1 cellular context compared by ENCODE assay signal in the genomic region with DNA sequence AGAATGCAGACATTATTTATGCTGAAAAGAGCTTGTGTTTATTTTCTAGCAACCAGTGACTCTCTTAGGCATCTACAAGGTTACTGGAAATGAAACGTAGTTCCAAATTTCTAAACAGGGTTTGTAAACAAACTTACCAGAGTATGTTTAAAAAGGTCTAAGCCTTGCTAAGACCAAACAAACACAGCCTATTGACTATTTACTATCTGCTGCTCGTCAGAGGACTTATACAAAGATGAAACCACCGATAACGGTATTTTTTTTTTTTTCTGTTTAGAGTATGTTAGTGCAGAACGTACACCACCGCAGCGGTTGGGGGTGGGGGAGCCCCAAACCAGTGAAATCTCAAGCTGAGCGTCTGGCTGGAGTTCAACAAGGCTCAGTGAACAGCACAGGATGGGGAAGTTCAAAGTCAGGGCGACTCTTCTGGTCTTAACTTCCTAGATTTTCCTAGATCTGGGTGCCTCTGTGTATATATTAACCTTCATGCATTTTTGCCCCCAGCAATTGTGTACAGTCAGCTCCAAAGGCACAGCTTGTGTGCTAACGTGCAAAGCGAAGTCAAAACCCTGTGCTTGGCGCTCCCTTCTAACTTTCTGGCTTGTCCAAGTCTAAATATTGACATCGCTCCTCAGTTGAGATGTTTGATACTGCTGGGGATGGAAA.
TF ChIP-seq lines count a peak whose summit lies in the region.

No MANE protein-coding gene starts in this region.

TF ChIP-seq in K562, 482 proteins besides CTCF, POLR2A, EP300 and RAD21 (continued from another document and continues in another):
- TF ChIP-seq, protein P1, sequence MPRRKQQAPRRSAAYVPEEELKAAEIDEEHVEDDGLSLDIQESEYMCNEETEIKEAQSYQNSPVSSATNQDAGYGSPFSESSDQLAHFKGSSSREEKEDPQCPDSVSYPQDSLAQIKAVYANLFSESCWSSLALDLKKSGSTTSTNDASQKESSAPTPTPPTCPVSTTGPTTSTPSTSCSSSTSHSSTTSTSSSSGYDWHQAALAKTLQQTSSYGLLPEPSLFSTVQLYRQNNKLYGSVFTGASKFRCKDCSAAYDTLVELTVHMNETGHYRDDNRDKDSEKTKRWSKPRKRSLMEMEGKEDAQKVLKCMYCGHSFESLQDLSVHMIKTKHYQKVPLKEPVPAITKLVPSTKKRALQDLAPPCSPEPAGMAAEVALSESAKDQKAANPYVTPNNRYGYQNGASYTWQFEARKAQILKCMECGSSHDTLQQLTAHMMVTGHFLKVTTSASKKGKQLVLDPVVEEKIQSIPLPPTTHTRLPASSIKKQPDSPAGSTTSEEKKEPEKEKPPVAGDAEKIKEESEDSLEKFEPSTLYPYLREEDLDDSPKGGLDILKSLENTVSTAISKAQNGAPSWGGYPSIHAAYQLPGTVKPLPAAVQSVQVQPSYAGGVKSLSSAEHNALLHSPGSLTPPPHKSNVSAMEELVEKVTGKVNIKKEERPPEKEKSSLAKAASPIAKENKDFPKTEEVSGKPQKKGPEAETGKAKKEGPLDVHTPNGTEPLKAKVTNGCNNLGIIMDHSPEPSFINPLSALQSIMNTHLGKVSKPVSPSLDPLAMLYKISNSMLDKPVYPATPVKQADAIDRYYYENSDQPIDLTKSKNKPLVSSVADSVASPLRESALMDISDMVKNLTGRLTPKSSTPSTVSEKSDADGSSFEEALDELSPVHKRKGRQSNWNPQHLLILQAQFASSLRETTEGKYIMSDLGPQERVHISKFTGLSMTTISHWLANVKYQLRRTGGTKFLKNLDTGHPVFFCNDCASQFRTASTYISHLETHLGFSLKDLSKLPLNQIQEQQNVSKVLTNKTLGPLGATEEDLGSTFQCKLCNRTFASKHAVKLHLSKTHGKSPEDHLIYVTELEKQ (CRISPR knock-in tag; IDR thresholded peaks at IDR 0.05) = no peak
- no peak for TF ChIP-seq SREBF2 (CRISPR knock-in tag; IDR thresholded peaks at IDR 0.05)
- no peak for TF ChIP-seq DIDO1 (tag; IDR thresholded peaks at IDR 0.05; ENCODE audit: low read depth)
- TF ChIP-seq ZNF311 (CRISPR knock-in tag; IDR thresholded peaks at IDR 0.05) = no peak
- TF ChIP-seq PML (IDR thresholded peaks at IDR 0.05; ENCODE audit: low read length) = no peak
- TF ChIP-seq PRPF4 (IDR thresholded peaks at IDR 0.05; ENCODE audit: insufficient read depth, low read depth, low read length, poor library complexity, severe bottlenecking) = no peak
- no peak for TF ChIP-seq CBFB (CRISPR knock-in tag; IDR thresholded peaks at IDR 0.05)
- TF ChIP-seq KAT7 (CRISPR knock-in tag; IDR thresholded peaks at IDR 0.05; ENCODE audit: borderline replicate concordance) = no peak
- no peak for TF ChIP-seq TSC22D4 (tag; IDR thresholded peaks at IDR 0.05)
- TF ChIP-seq C11orf30 (IDR thresholded peaks at IDR 0.05; ENCODE audit: low read depth) = no peak
- TF ChIP-seq, protein P2, sequence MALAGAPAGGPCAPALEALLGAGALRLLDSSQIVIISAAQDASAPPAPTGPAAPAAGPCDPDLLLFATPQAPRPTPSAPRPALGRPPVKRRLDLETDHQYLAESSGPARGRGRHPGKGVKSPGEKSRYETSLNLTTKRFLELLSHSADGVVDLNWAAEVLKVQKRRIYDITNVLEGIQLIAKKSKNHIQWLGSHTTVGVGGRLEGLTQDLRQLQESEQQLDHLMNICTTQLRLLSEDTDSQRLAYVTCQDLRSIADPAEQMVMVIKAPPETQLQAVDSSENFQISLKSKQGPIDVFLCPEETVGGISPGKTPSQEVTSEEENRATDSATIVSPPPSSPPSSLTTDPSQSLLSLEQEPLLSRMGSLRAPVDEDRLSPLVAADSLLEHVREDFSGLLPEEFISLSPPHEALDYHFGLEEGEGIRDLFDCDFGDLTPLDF (CRISPR knock-in tag; IDR thresholded peaks at IDR 0.05) = no peak
- no peak for TF ChIP-seq CBX1 (IDR thresholded peaks at IDR 0.05; ENCODE audit: low read depth)
- TF ChIP-seq, protein P3, sequence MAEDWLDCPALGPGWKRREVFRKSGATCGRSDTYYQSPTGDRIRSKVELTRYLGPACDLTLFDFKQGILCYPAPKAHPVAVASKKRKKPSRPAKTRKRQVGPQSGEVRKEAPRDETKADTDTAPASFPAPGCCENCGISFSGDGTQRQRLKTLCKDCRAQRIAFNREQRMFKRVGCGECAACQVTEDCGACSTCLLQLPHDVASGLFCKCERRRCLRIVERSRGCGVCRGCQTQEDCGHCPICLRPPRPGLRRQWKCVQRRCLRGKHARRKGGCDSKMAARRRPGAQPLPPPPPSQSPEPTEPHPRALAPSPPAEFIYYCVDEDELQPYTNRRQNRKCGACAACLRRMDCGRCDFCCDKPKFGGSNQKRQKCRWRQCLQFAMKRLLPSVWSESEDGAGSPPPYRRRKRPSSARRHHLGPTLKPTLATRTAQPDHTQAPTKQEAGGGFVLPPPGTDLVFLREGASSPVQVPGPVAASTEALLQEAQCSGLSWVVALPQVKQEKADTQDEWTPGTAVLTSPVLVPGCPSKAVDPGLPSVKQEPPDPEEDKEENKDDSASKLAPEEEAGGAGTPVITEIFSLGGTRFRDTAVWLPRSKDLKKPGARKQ (CRISPR knock-in tag; IDR thresholded peaks at IDR 0.05) = no peak
- no peak for TF ChIP-seq TARDBP (IDR thresholded peaks at IDR 0.05)
- TF ChIP-seq KLF1 (tag; IDR thresholded peaks at IDR 0.05) = no peak
- TF ChIP-seq FOXK2 (conservative IDR thresholded peaks at IDR 0.05 in 1 of 2, IDR thresholded peaks at IDR 0.05 in 1 of 2; ENCODE audit: low read depth in 2 of 2) = peak; percentile 38 to 43; a peak in 1 of 4 replicates
- no peak for TF ChIP-seq ILK (tag; IDR thresholded peaks at IDR 0.05; ENCODE audit: borderline replicate concordance, low read depth)
- TF ChIP-seq CXXC5 (CRISPR knock-in tag; IDR thresholded peaks at IDR 0.05) = peak; percentile 55
- no peak for TF ChIP-seq NELFE (IDR thresholded peaks at IDR 0.05; ENCODE audit: insufficient read depth, insufficient read length)
- peak; percentile 55; the same call in 1 of the 2 replicates for TF ChIP-seq NFIC (IDR thresholded peaks at IDR 0.05)
- TF ChIP-seq ZNF146 (CRISPR knock-in tag; IDR thresholded peaks at IDR 0.05; ENCODE audit: unreplicated experiment) = no peak
- peak; percentile 46 for TF ChIP-seq DPF2 (IDR thresholded peaks at IDR 0.05)
- TF ChIP-seq ELF1 (tag; IDR thresholded peaks at IDR 0.05) = no peak
- TF ChIP-seq, protein P4, sequence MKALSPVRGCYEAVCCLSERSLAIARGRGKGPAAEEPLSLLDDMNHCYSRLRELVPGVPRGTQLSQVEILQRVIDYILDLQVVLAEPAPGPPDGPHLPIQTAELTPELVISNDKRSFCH (CRISPR knock-in tag; IDR thresholded peaks at IDR 0.05) = no peak
- TF ChIP-seq, protein P4 (tag; IDR thresholded peaks at IDR 0.05) = no peak
- no peak for TF ChIP-seq TEAD1 (CRISPR knock-in tag; IDR thresholded peaks at IDR 0.05)
- no peak for TF ChIP-seq RBM22 (IDR thresholded peaks at IDR 0.05; ENCODE audit: low read depth, low read length, poor library complexity, severe bottlenecking)
- TF ChIP-seq, protein P5, sequence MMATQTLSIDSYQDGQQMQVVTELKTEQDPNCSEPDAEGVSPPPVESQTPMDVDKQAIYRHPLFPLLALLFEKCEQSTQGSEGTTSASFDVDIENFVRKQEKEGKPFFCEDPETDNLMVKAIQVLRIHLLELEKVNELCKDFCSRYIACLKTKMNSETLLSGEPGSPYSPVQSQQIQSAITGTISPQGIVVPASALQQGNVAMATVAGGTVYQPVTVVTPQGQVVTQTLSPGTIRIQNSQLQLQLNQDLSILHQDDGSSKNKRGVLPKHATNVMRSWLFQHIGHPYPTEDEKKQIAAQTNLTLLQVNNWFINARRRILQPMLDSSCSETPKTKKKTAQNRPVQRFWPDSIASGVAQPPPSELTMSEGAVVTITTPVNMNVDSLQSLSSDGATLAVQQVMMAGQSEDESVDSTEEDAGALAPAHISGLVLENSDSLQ (IDR thresholded peaks at IDR 0.05) = no peak
- TF ChIP-seq ZNF707 (CRISPR knock-in tag; conservative IDR thresholded peaks at IDR 0.05) = no peak
- TF ChIP-seq ZC3H8 (IDR thresholded peaks at IDR 0.05) = no peak
- TF ChIP-seq ZNF354B (CRISPR knock-in tag; IDR thresholded peaks at IDR 0.05) = no peak
- peak; percentile 36; the same call in 1 of the 2 replicates for TF ChIP-seq CTBP1 (IDR thresholded peaks at IDR 0.05; ENCODE audit: borderline replicate concordance)
- TF ChIP-seq PCBP2 (IDR thresholded peaks at IDR 0.05; ENCODE audit: low read depth, low read length, poor library complexity, severe bottlenecking) = no peak
- TF ChIP-seq PHF21A (IDR thresholded peaks at IDR 0.05; ENCODE audit: borderline replicate concordance, low read depth) = no peak
- no peak for TF ChIP-seq TBP (optimal IDR thresholded peaks at IDR 0.05; ENCODE audit: low read depth, low read length)
- TF ChIP-seq CEBPB (tag; IDR thresholded peaks at IDR 0.05) = no peak
- TF ChIP-seq ZFPM2 (CRISPR knock-in tag; IDR thresholded peaks at IDR 0.05) = no peak
- TF ChIP-seq FOXA3 (CRISPR knock-in tag; conservative IDR thresholded peaks at IDR 0.05 in 1 of 2, IDR thresholded peaks at IDR 0.05 in 1 of 2) = peak in 1 of 2 experiments; percentile 45; a peak in 1 of 4 replicates
- TF ChIP-seq, protein P6, sequence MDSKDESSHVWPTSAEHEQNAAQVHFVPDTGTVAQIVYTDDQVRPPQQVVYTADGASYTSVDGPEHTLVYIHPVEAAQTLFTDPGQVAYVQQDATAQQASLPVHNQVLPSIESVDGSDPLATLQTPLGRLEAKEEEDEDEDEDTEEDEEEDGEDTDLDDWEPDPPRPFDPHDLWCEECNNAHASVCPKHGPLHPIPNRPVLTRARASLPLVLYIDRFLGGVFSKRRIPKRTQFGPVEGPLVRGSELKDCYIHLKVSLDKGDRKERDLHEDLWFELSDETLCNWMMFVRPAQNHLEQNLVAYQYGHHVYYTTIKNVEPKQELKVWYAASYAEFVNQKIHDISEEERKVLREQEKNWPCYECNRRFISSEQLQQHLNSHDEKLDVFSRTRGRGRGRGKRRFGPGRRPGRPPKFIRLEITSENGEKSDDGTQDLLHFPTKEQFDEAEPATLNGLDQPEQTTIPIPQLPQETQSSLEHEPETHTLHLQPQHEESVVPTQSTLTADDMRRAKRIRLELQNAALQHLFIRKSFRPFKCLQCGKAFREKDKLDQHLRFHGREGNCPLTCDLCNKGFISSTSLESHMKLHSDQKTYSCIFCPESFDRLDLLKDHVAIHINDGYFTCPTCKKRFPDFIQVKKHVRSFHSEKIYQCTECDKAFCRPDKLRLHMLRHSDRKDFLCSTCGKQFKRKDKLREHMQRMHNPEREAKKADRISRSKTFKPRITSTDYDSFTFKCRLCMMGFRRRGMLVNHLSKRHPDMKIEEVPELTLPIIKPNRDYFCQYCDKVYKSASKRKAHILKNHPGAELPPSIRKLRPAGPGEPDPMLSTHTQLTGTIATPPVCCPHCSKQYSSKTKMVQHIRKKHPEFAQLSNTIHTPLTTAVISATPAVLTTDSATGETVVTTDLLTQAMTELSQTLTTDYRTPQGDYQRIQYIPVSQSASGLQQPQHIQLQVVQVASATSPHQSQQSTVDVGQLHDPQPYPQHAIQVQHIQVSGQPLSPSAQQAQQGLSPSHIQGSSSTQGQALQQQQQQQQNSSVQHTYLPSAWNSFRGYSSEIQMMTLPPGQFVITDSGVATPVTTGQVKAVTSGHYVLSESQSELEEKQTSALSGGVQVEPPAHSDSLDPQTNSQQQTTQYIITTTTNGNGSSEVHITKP (IDR thresholded peaks at IDR 0.05; ENCODE audit: partially characterized antibody) = peak; percentile 67
- TF ChIP-seq CCNT2 (IDR thresholded peaks at IDR 0.05; ENCODE audit: borderline replicate concordance, extremely low read depth, insufficient read length, low read depth, low read length) = no peak
- TF ChIP-seq, protein P7, sequence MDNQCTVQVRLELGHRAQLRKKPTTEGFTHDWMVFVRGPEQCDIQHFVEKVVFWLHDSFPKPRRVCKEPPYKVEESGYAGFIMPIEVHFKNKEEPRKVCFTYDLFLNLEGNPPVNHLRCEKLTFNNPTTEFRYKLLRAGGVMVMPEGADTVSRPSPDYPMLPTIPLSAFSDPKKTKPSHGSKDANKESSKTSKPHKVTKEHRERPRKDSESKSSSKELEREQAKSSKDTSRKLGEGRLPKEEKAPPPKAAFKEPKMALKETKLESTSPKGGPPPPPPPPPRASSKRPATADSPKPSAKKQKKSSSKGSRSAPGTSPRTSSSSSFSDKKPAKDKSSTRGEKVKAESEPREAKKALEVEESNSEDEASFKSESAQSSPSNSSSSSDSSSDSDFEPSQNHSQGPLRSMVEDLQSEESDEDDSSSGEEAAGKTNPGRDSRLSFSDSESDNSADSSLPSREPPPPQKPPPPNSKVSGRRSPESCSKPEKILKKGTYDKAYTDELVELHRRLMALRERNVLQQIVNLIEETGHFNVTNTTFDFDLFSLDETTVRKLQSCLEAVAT (IDR thresholded peaks at IDR 0.05) = 0 out of 4 replicates have a peak, but pooled peaks of 1 of the 2 experiments have one; percentile 13
- TF ChIP-seq JUNB (CRISPR knock-in tag; conservative IDR thresholded peaks at IDR 0.05) = no peak
- TF ChIP-seq, protein P8, sequence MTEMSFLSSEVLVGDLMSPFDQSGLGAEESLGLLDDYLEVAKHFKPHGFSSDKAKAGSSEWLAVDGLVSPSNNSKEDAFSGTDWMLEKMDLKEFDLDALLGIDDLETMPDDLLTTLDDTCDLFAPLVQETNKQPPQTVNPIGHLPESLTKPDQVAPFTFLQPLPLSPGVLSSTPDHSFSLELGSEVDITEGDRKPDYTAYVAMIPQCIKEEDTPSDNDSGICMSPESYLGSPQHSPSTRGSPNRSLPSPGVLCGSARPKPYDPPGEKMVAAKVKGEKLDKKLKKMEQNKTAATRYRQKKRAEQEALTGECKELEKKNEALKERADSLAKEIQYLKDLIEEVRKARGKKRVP (CRISPR knock-in tag; IDR thresholded peaks at IDR 0.05) = peak; percentile 22; the same call in 1 of the 2 replicates
- TF ChIP-seq SRSF9 (IDR thresholded peaks at IDR 0.05; ENCODE audit: borderline replicate concordance, low read depth, low read length) = no peak
- peak; percentile 17; the same call in 1 of the 2 replicates for TF ChIP-seq LEF1 (IDR thresholded peaks at IDR 0.05)
- TF ChIP-seq FIP1L1 (IDR thresholded peaks at IDR 0.05; ENCODE audit: low read depth, low read length, poor library complexity, severe bottlenecking) = no peak
- TF ChIP-seq GTF2A2 (tag; IDR thresholded peaks at IDR 0.05) = no peak
- no peak for TF ChIP-seq SIX5 (IDR thresholded peaks at IDR 0.05; ENCODE audit: borderline replicate concordance in 1 of 2, insufficient read depth in 1 of 2, low read depth in 1 of 2, low read length in 2 of 2)
- TF ChIP-seq, protein P9, sequence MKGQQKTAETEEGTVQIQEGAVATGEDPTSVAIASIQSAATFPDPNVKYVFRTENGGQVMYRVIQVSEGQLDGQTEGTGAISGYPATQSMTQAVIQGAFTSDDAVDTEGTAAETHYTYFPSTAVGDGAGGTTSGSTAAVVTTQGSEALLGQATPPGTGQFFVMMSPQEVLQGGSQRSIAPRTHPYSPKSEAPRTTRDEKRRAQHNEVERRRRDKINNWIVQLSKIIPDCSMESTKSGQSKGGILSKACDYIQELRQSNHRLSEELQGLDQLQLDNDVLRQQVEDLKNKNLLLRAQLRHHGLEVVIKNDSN (CRISPR knock-in tag; IDR thresholded peaks at IDR 0.05) = no peak
- no peak for TF ChIP-seq TAL1 (IDR thresholded peaks at IDR 0.05)
- no peak for TF ChIP-seq KDM4B (IDR thresholded peaks at IDR 0.05; ENCODE audit: borderline replicate concordance in 2 of 2, low read depth in 1 of 2)
- TF ChIP-seq YY1 (IDR thresholded peaks at IDR 0.05; ENCODE audit: borderline replicate concordance in 1 of 3, control insufficient read depth in 1 of 3, extremely low read depth in 1 of 3, insufficient read depth in 3 of 3, insufficient read length in 1 of 3, insufficient replicate concordance in 2 of 3, low read depth in 1 of 3, low read length in 2 of 3) = no peak
- no peak for TF ChIP-seq ZNF212 (CRISPR knock-in tag; IDR thresholded peaks at IDR 0.05)
- TF ChIP-seq NCOA1 (IDR thresholded peaks at IDR 0.05; ENCODE audit: low read depth) = no peak; the same call in 1 of the 2 replicates
